ENCODE assay signal across 13 cellular contexts in the genomic region with DNA sequence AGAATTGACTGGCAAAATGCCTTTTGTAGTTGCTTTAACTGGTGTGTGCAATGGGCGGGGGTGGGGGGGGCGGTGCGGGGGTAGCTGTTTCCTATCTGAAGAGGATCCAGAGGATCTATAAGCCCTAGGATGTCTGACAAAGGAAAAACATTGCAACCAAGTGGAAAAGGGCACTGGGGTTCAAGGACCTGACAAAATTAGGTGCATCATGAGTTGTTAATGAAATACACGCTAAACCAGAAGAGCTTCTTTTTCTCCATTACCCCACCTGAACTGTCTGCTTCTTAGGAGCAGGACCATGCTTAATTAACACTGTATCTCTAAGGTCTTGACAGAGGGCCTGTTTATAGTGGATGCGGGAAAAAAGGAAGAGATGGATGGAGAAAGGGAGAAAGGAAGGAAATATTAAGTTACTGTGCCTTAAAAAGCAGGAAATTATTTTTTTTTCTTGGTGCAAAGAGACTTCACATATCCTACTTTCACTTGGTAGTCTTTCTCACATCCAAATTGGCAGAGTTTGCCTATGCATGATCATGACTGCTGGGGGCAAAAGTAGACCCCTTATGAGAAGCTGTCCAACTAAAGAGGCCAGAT. TPM values are rescaled to one million over a fixed set of nuclear protein-coding genes. Genes with fewer than 3 reads are reported as not detected.
DNase-seq lines count a peak whose midpoint lies in the region; ATAC-seq and TF ChIP-seq lines count a peak whose summit lies in the region.
"Had no signal": no experiment of that assay in that cellular context is flagged by ENCODE, and none has a peak within 500 bp of the region (broad histone marks: within the 10 kb centered on the region; RNA-seq: fewer than 3 reads in every experiment).

No MANE protein-coding gene starts in this region.

- 0 out of 2 replicates have a peak overlapping the region, but pooled peaks have one; percentile 43 for H2AFZ ChIP-seq in Loucy (ENCODE audit: low read length)

- POLR2A ChIA-PET in AG04449 (lab: Yijun Ruan, JAX) = interaction anchor here (0.9 to 1.7 kb wide), 2 partner anchors 113 to 119 kb away, joined by 5 to 6 read pairs; no protein-coding TSS in a partner anchor

- TF ChIP-seq CTCF in AG04449 (IDR thresholded peaks at IDR 0.05; ENCODE audit: insufficient read depth, low read length, missing control alignments) (no peak), Loucy (conservative IDR thresholded peaks at IDR 0.05; ENCODE audit: low read length) (no peak), osteocyte (IDR thresholded peaks at IDR 0.05) (no peak)

- no peaks in the 10 kb centered on the region for H3K4me1 ChIP-seq in Loucy (ENCODE audit: insufficient read depth, low read length, poor library complexity, severe bottlenecking)

- no peak for ATAC-seq in GM21619 (IDR thresholded peaks at IDR 0.05; ENCODE audit: unreplicated experiment)
- ATAC-seq in GM21717 (IDR thresholded peaks at IDR 0.05; ENCODE audit: unreplicated experiment) = no peak
- ATAC-seq in GM21423 (IDR thresholded peaks at IDR 0.05; ENCODE audit: unreplicated experiment) = no peak
- ATAC-seq: activated naive CD4-positive, alpha-beta T cell treated with anti-CD3 and anti-CD28 coated beads, Interleukin-2, amount 50 U/mL, for 72 hours had no signal

- no peaks in the 10 kb centered on the region for H3K9me2 ChIP-seq in Loucy (replicated peaks; ENCODE audit: low read depth, low read length)

- peaks cover 38% of the 10 kb centered on the region for H3K36me3 Mint-ChIP-seq in osteocyte (ENCODE audit: unreplicated experiment)

- no peaks in the 10 kb centered on the region for H3K79me2 ChIP-seq in Loucy (ENCODE audit: insufficient read depth, low read length)

- no peak overlapping the region for H3K9ac ChIP-seq in Loucy (ENCODE audit: low read depth, low read length, poor library complexity, severe bottlenecking)

- CTCF ChIA-PET in AG04449 (lab: Yijun Ruan, JAX) = no interaction called here

- no peaks in the 10 kb centered on the region for H3K36me3 ChIP-seq in Loucy (ENCODE audit: insufficient read depth, low read length)
- H3K36me3 ChIP-seq: thyroid gland had no signal

- H3K4me1 Mint-ChIP-seq in osteocyte (ENCODE audit: unreplicated experiment) = peaks cover 71% of the 10 kb centered on the region

- no peaks in the 10 kb centered on the region for H3K27me3 ChIP-seq in Loucy (ENCODE audit: insufficient read depth, low read length, poor library complexity, severe bottlenecking)
- H3K27me3 ChIP-seq: thyroid gland had no signal

- peak overlapping the region; percentile 98 for H3K27ac ChIP-seq in epithelial cell of prostate
- H3K27ac ChIP-seq: thyroid gland had no signal

- no peaks in the 10 kb centered on the region for H3K27me3 Mint-ChIP-seq in osteocyte (ENCODE audit: unreplicated experiment)

- H3F3A ChIP-seq in Loucy (ENCODE audit: low read depth) = no peaks in the 10 kb centered on the region

- peak overlapping the region; percentile 60 for H3K27ac Mint-ChIP-seq in osteocyte (ENCODE audit: unreplicated experiment)
- H3K27ac Mint-ChIP-seq: activated naive CD4-positive, alpha-beta T cell treated with anti-CD3 and anti-CD28 coated beads, Interleukin-2, amount 50 U/mL, for 72 hours had no signal

- peak overlapping the region; percentile 90 for H3K4me3 Mint-ChIP-seq in osteocyte (ENCODE audit: unreplicated experiment)

- no peaks in the 10 kb centered on the region for H3K9me3 Mint-ChIP-seq in osteocyte (ENCODE audit: unreplicated experiment)
- H3K9me3 Mint-ChIP-seq: activated naive CD4-positive, alpha-beta T cell treated with anti-CD3 and anti-CD28 coated beads, Interleukin-2, amount 50 U/mL, for 72 hours had no signal

- peak overlapping the region; percentile 95 for H3K4me3 ChIP-seq in AG04449 (ENCODE audit: low read depth, low read length)
- H3K4me3 ChIP-seq in Loucy (ENCODE audit: low read length, poor library complexity, severe bottlenecking) = no peak overlapping the region
- H3K4me3 ChIP-seq: thyroid gland had no signal

- H3K4me2 ChIP-seq in Loucy (ENCODE audit: low read depth, low read length, poor library complexity, severe bottlenecking) = no peak overlapping the region

- no peaks in the 10 kb centered on the region for H4K20me1 ChIP-seq in Loucy (ENCODE audit: insufficient read depth, low read length, poor library complexity, severe bottlenecking)

- H3K9me3 ChIP-seq in Loucy (ENCODE audit: insufficient read depth, low read depth, low read length) = no peaks in the 10 kb centered on the region
- H3K9me3 ChIP-seq: thyroid gland had no signal

- DNase-seq in AG04449 (ENCODE audit: low read depth, low spot score) = no peak
- DNase-seq in epithelial cell of prostate (ENCODE audit: low read depth, low spot score) = no peak
- no peak for DNase-seq in osteocyte (ENCODE audit: extremely low spot score, unreplicated experiment)
- DNase-seq in NCI-H526 treated with DMSO at 0.1 percent for 48 hours (lab: John Stamatoyannopoulos, UW) = no peak
- DNase-seq: AML-193, T1000, thyroid gland had no signal

RNA-seq across cellular contexts. Expression of gene RND3, which starts 4.7 kb away (rescaled TPM):
- 146 and 160 TPM in 2 replicates for total RNA-seq in osteocyte
- total RNA-seq: activated CD8-positive, alpha-beta memory T cell treated with anti-CD3 and anti-CD28 coated beads for 36 hours; activated naive CD4-positive, alpha-beta T cell treated with anti-CD3 and anti-CD28 coated beads, Interleukin-2, amount 50 U/mL, for 72 hours had no signal
